1 cellular context compared by ENCODE assay signal in genomic region chr13:112708560-112709240, GRCh38.
TF ChIP-seq lines count a peak whose summit lies in the region.

No MANE protein-coding gene starts in this region.

TF ChIP-seq in WTC11, 78 proteins besides CTCF, POLR2A, EP300 and RAD21:
- TF ChIP-seq ATF2 (CRISPR knock-in tag; IDR thresholded peaks at IDR 0.05; ENCODE audit: borderline replicate concordance, low read depth): no peak
- no peak for TF ChIP-seq MLX (CRISPR knock-in tag; IDR thresholded peaks at IDR 0.05)
- TF ChIP-seq ZNF532 (CRISPR knock-in tag; IDR thresholded peaks at IDR 0.05; ENCODE audit: borderline replicate concordance): no peak
- TF ChIP-seq ZNF263 (CRISPR knock-in tag; IDR thresholded peaks at IDR 0.05; ENCODE audit: low read depth): no peak
- no peak for TF ChIP-seq NR1H2 (CRISPR knock-in tag; IDR thresholded peaks at IDR 0.05)
- TF ChIP-seq ZNF512 (CRISPR knock-in tag; IDR thresholded peaks at IDR 0.05; ENCODE audit: borderline replicate concordance): no peak
